1 cellular context compared by ENCODE assay signal in genomic region chr11:33842236-33842915, GRCh38.
TF ChIP-seq lines count a peak whose summit lies in the region.

No MANE protein-coding gene starts in this region.

TF ChIP-seq in GM23338, 12 proteins besides CTCF, POLR2A, EP300 and RAD21 (continued from another document):
- no peak for TF ChIP-seq REST (IDR thresholded peaks at IDR 0.05; ENCODE audit: unreplicated experiment)
